In genomic region chr16:31094424-31095120, GRCh38 we compare ENCODE assay signal across 1 cellular context.
TF ChIP-seq lines count a peak whose summit lies in the region.

TSS of gene VKORC1 (minus strand) at chr16:31094797. CDS start at chr16:31094729, 68 bp downstream.

TF ChIP-seq in HCT116, 20 proteins besides CTCF, POLR2A, EP300 and RAD21 (continued from another document):
- TF ChIP-seq, protein P1, sequence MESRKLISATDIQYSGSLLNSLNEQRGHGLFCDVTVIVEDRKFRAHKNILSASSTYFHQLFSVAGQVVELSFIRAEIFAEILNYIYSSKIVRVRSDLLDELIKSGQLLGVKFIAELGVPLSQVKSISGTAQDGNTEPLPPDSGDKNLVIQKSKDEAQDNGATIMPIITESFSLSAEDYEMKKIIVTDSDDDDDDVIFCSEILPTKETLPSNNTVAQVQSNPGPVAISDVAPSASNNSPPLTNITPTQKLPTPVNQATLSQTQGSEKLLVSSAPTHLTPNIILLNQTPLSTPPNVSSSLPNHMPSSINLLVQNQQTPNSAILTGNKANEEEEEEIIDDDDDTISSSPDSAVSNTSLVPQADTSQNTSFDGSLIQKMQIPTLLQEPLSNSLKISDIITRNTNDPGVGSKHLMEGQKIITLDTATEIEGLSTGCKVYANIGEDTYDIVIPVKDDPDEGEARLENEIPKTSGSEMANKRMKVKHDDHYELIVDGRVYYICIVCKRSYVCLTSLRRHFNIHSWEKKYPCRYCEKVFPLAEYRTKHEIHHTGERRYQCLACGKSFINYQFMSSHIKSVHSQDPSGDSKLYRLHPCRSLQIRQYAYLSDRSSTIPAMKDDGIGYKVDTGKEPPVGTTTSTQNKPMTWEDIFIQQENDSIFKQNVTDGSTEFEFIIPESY (IDR thresholded peaks at IDR 0.05; ENCODE audit: extremely low read depth, insufficient replicate concordance, low read length) = no peak
